ENCODE assay signal across 9 cellular contexts in genomic region chr20:31260326-31260932, GRCh38. TPM values are rescaled to one million over a fixed set of nuclear protein-coding genes. Genes with fewer than 3 reads are reported as not detected.
A peak's percentile ranks its signal among the peaks of the same experiment; 100 is the strongest.
DNase-seq lines count a peak whose midpoint lies in the region; ATAC-seq, FAIRE-seq and TF ChIP-seq lines count a peak whose summit lies in the region.
"Had no signal": no experiment of that assay in that cellular context is flagged by ENCODE, and none has a peak within 500 bp of the region (broad histone marks: within the 10 kb centered on the region; RNA-seq: fewer than 3 reads in every experiment).

No MANE protein-coding gene starts in this region.

- DNase-seq in A172 (ENCODE audit: low spot score) = peak; percentile 55
- DNase-seq in GM13976 (ENCODE audit: low spot score) = no peak
- DNase-seq in NCI-H2227 treated with DMSO at 0.1 percent for 48 hours (lab: John Stamatoyannopoulos, UW) = peak; percentile 2
- DNase-seq in bronchial epithelial cell (ENCODE audit: low read depth) = peak; percentile 21
- no peak for DNase-seq in substantia nigra (lab: John Stamatoyannopoulos, UW)
- DNase-seq in activated T-cell treated with anti-CD3 and anti-CD28 coated beads for 4 hours = no peak
- DNase-seq: stimulated activated naive CD8-positive, alpha-beta T cell treated with anti-CD3 and anti-CD28 coated beads, Interleukin-15, Interleukin-2, amounts not matched to agents 100 U/mL and 50 U/mL, for 24 hours had no signal

- peak; percentile 34 for TF ChIP-seq CTCF in GM13976 (IDR thresholded peaks at IDR 0.05; ENCODE audit: borderline replicate concordance, control extremely low read depth, extremely low read depth, insufficient read depth, missing control alignments)
- peak; percentile 43 for TF ChIP-seq CTCF in bronchial epithelial cell (IDR thresholded peaks at IDR 0.05; ENCODE audit: insufficient read depth, low read length, severe bottlenecking)

- no peaks in the 10 kb centered on the region for H3K36me3 ChIP-seq in bronchial epithelial cell (ENCODE audit: control insufficient read depth, insufficient read depth, low read length)

- in situ Hi-C loops in GM13976 (cut with MboI; ENCODE audit: low sequenced_read_pairs, unreplicated experiment) = no loop called here

- no peak overlapping the region for H3K27ac ChIP-seq in substantia nigra (ENCODE audit: low read depth, low read length, poor library complexity, severe bottlenecking)

- FAIRE-seq in bronchial epithelial cell (lab: Jason Lieb, UNC) = no peak

- no peak overlapping the region for H3K4me3 ChIP-seq in bronchial epithelial cell (ENCODE audit: low read depth, low read length)

- H3K27me3 ChIP-seq in bronchial epithelial cell (ENCODE audit: control insufficient read depth, insufficient read depth, low read length) = no peaks in the 10 kb centered on the region

- no peak for ATAC-seq in GM18517 (IDR thresholded peaks at IDR 0.05; ENCODE audit: unreplicated experiment)
- ATAC-seq in HG03159 (IDR thresholded peaks at IDR 0.05; ENCODE audit: unreplicated experiment) = no peak
- ATAC-seq: stimulated activated naive CD8-positive, alpha-beta T cell treated with anti-CD3 and anti-CD28 coated beads, Interleukin-15, Interleukin-2, amounts not matched to agents 100 U/mL and 50 U/mL, for 24 hours had no signal

RNA-seq across cellular contexts. Expression of gene DEFB115, which starts 3.0 kb away (rescaled TPM):
- not detected in 2 replicates for total RNA-seq in A172 (2014; rRNA removed; shearing (Covaris generic))
- total RNA-seq in bronchial epithelial cell = not detected in 2 replicates

RNA-seq across cellular contexts. Expression of gene DEFB116, which starts 48.0 kb away (rescaled TPM):
- total RNA-seq in A172 (2014; rRNA removed; shearing (Covaris generic)) = not detected in 2 replicates
- total RNA-seq in bronchial epithelial cell = not detected in 2 replicates

Comparison
In these comparisons a context has a peak if more than half of its experiments do, and no peak if none do; other contexts are left out.
1. DNase-seq: peak in A172 (single experiment), NCI-H2227 treated with DMSO at 0.1 percent for 48 hours (single experiment) and bronchial epithelial cell (single experiment); none in GM13976 (single experiment), substantia nigra (0 of 49) and activated T-cell treated with anti-CD3 and anti-CD28 coated beads for 4 hours (single experiment).